Comparison of ENCODE assay signal across 16 cellular contexts in genomic region chr4:139773560-139774318, GRCh38.
"Had no signal": no experiment of that assay in that cellular context is flagged by ENCODE, and none has a peak within 500 bp of the region (broad histone marks: within the 10 kb centered on the region; RNA-seq: fewer than 3 reads in every experiment).

No MANE protein-coding gene starts in this region.

- H3K4me3 ChIP-seq: dorsolateral prefrontal cortex, esophagus muscularis mucosa, psoas muscle, sigmoid colon, tibial nerve had no signal

- H3K27ac ChIP-seq: dorsolateral prefrontal cortex, esophagus muscularis mucosa, psoas muscle, sigmoid colon, tibial nerve had no signal

- H3K36me3 Mint-ChIP-seq: activated CD4-positive, alpha-beta memory T cell treated with anti-CD3 and anti-CD28 coated beads for 36 hours; activated naive CD4-positive, alpha-beta T cell treated with anti-CD3 and anti-CD28 coated beads, Interleukin-2, amount 50 U/mL, for 72 hours; natural killer cell; stimulated activated naive B cell treated with anti-CD40 and anti-IgM and Interleukin-4, amounts not matched to agents 10 μg/mL and 1 μg/mL and 100 μg/mL, for 72 hours had no signal

- DNase-seq: activated CD4-positive, alpha-beta memory T cell treated with anti-CD3 and anti-CD28 coated beads for 36 hours; activated CD4-positive, alpha-beta T cell treated with anti-CD3 and anti-CD28 coated beads for 1 hour; activated effector memory CD4-positive, alpha-beta T cell treated with anti-CD3 and anti-CD28 coated beads, Interleukin-2, amount 50 U/mL, for 16 hours; activated T-cell treated with anti-CD3 and anti-CD28 coated beads, Interleukin-2, amount 50 U/mL, for 4 hours; foreskin fibroblast; left cardiac atrium; natural killer cell; occipital lobe; psoas muscle; sigmoid colon; stimulated activated CD4-positive, alpha-beta T cell treated with anti-CD3 and anti-CD28 coated beads, Interleukin-2, amount 100 ng/mL, for 24 hours; stimulated activated naive B cell treated with anti-CD40 and anti-IgM and Interleukin-4, amounts not matched to agents 10 μg/mL and 1 μg/mL and 100 μg/mL, for 72 hours had no signal

- H3K4me1 Mint-ChIP-seq: natural killer cell had no signal

- ATAC-seq: activated naive CD4-positive, alpha-beta T cell treated with anti-CD3 and anti-CD28 coated beads, Interleukin-2, amount 50 U/mL, for 72 hours; activated T-cell treated with anti-CD3 and anti-CD28 coated beads, Interleukin-2, amount 50 U/mL, for 4 hours; left cardiac atrium; natural killer cell; psoas muscle; stimulated activated naive B cell treated with anti-CD40 and anti-IgM and Interleukin-4, amounts not matched to agents 10 μg/mL and 1 μg/mL and 100 μg/mL, for 72 hours had no signal

- H3K9me3 ChIP-seq: esophagus muscularis mucosa, psoas muscle, sigmoid colon, tibial nerve had no signal

- H3K36me3 ChIP-seq: esophagus muscularis mucosa, sigmoid colon, tibial nerve had no signal

- H3K4me3 Mint-ChIP-seq: activated CD4-positive, alpha-beta memory T cell treated with anti-CD3 and anti-CD28 coated beads for 36 hours; activated T-cell treated with anti-CD3 and anti-CD28 coated beads, Interleukin-2, amount 50 U/mL, for 4 hours; natural killer cell; stimulated activated naive B cell treated with anti-CD40 and anti-IgM and Interleukin-4, amounts not matched to agents 10 μg/mL and 1 μg/mL and 100 μg/mL, for 72 hours had no signal

- H3K27ac Mint-ChIP-seq: activated CD4-positive, alpha-beta memory T cell treated with anti-CD3 and anti-CD28 coated beads for 36 hours; activated naive CD4-positive, alpha-beta T cell treated with anti-CD3 and anti-CD28 coated beads, Interleukin-2, amount 50 U/mL, for 72 hours; natural killer cell; stimulated activated naive B cell treated with anti-CD40 and anti-IgM and Interleukin-4, amounts not matched to agents 10 μg/mL and 1 μg/mL and 100 μg/mL, for 72 hours had no signal

- H3K4me1 ChIP-seq: sigmoid colon had no signal

- H3K27me3 Mint-ChIP-seq: activated CD4-positive, alpha-beta memory T cell treated with anti-CD3 and anti-CD28 coated beads for 36 hours; stimulated activated naive B cell treated with anti-CD40 and anti-IgM and Interleukin-4, amounts not matched to agents 10 μg/mL and 1 μg/mL and 100 μg/mL, for 72 hours had no signal

- H3K9me3 Mint-ChIP-seq: activated CD4-positive, alpha-beta memory T cell treated with anti-CD3 and anti-CD28 coated beads for 36 hours; activated naive CD4-positive, alpha-beta T cell treated with anti-CD3 and anti-CD28 coated beads, Interleukin-2, amount 50 U/mL, for 72 hours; activated T-cell treated with anti-CD3 and anti-CD28 coated beads, Interleukin-2, amount 50 U/mL, for 4 hours; natural killer cell; stimulated activated naive B cell treated with anti-CD40 and anti-IgM and Interleukin-4, amounts not matched to agents 10 μg/mL and 1 μg/mL and 100 μg/mL, for 72 hours had no signal

- H3K27me3 ChIP-seq: dorsolateral prefrontal cortex, esophagus muscularis mucosa, sigmoid colon, tibial nerve had no signal
